1 cellular context compared by ENCODE assay signal in the genomic region with DNA sequence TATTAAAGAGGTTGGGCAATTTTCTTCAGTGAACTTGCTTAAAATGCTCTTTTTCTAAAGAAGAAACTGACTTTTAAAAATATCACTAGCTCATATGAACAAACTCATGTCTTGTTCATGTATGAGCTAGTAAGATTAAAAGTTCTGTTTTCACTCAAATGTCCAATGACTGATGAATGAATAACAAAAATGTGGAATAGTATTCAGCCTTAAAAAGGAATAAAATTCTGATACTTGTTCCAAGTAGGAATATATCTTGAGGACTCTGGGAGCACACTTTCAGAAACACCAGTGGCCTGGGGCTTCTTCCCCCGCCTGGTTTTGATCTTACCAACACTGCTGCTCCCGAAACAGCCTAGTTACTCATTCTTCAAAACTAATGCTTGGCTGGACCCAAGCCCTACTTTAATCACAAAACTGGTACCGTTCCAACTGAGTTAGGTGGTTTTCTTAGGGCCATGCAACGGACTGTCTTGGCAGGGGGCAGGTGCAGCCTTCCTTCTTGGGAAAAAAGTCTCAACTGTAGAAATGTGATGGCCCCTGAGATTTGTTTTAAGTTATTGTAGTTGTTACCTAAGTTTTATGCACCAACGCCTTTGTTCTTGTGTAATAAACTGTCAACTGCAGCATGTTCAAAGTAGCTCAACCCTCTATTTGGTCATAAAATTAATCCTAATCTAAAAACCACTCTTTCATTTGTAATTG.
TF ChIP-seq lines count a peak whose summit lies in the region.

No MANE protein-coding gene starts in this region.

TF ChIP-seq in HCT116, 20 proteins besides CTCF, POLR2A, EP300 and RAD21 (continued from another document):
- TF ChIP-seq, protein P1, sequence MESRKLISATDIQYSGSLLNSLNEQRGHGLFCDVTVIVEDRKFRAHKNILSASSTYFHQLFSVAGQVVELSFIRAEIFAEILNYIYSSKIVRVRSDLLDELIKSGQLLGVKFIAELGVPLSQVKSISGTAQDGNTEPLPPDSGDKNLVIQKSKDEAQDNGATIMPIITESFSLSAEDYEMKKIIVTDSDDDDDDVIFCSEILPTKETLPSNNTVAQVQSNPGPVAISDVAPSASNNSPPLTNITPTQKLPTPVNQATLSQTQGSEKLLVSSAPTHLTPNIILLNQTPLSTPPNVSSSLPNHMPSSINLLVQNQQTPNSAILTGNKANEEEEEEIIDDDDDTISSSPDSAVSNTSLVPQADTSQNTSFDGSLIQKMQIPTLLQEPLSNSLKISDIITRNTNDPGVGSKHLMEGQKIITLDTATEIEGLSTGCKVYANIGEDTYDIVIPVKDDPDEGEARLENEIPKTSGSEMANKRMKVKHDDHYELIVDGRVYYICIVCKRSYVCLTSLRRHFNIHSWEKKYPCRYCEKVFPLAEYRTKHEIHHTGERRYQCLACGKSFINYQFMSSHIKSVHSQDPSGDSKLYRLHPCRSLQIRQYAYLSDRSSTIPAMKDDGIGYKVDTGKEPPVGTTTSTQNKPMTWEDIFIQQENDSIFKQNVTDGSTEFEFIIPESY (IDR thresholded peaks at IDR 0.05; ENCODE audit: extremely low read depth, insufficient replicate concordance, low read length) = no peak
